22 cellular contexts compared by ENCODE assay signal in the genomic region with DNA sequence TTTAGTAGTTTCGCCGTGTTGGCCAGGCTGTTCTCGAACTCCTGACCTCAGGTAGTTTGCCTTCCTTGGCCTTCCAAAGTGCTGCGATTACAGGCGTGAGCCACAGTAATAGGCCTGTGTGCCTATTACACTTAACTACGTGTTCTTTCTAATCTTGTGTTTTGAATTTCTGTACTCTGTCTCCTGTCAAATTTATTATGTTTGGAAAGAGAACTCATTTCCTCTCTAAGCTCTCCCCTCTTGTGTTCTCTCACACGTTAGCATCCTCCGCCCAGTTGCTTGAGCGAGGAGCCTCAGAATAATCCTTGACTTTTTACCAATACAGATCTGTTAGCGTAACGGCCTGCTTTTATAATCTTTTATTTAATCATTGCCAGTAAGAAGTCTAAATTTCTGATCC. TPM values are rescaled to one million over a fixed set of nuclear protein-coding genes. Genes with fewer than 3 reads are reported as not detected.
DNase-seq lines count a peak whose midpoint lies in the region; ATAC-seq, FAIRE-seq and TF ChIP-seq lines count a peak whose summit lies in the region.
"Had no signal": no experiment of that assay in that cellular context is flagged by ENCODE, and none has a peak within 500 bp of the region (broad histone marks: within the 10 kb centered on the region; RNA-seq: fewer than 3 reads in every experiment).

No MANE protein-coding gene starts in this region.

- no peaks in the 10 kb centered on the region for H3K27me3 Mint-ChIP-seq in CD4-positive, alpha-beta T cell
- no peaks in the 10 kb centered on the region for H3K27me3 Mint-ChIP-seq in activated T-helper 1 cell treated with anti-CD3 and anti-CD28 coated beads, Interleukin-12 subunit alpha, Interleukin-12 subunit beta, Interleukin-2, Interleukin-4 antibody, amounts not matched to agents 30 ng/mL and 10 ng/mL and 1 ng/mL, durations not matched to agents 14 hours and 24 hours and 36 hours (ENCODE audit: insufficient read depth)
- no peaks in the 10 kb centered on the region for H3K27me3 Mint-ChIP-seq in naive thymus-derived CD8-positive, alpha-beta T cell

- no peak for FAIRE-seq in A549 (lab: Jason Lieb, UNC)
- FAIRE-seq: D721Med, H54 had no signal

- CTCF ChIA-PET in A549 (lab: Yijun Ruan, JAX) = interaction anchor here (2.0 to 5.8 kb wide), 2 partner anchors 8 to 379 kb away, joined by 4 to 49 read pairs; no protein-coding TSS in a partner anchor
- CTCF ChIA-PET in CD4-positive, alpha-beta T cell (lab: Charles Lee) = interaction anchor here (0.7 kb wide), 1 partner anchor 181 kb away, joined by 3 read pairs; no protein-coding TSS in a partner anchor

- POLR2A ChIA-PET in A549 (lab: Yijun Ruan, JAX) = no interaction called here
- POLR2A ChIA-PET in CD4-positive, alpha-beta T cell (lab: Charles Lee) = interaction anchor here (3.4 to 5.4 kb wide), 2 partner anchors 12 to 13 kb away, joined by 16 to 82 read pairs; no protein-coding TSS in a partner anchor
- POLR2A ChIA-PET in naive thymus-derived CD8-positive, alpha-beta T cell (lab: Charles Lee) = interaction anchor here (0.5 to 7.6 kb wide), 2 partner anchors 12 to 217 kb away, joined by 7 to 110 read pairs; no protein-coding TSS in a partner anchor

- 90% methylated on average over 11 of the region's 11 CpGs for WGBS in A549 (ENCODE audit: missing lambda C conversion rate)

- TF ChIP-seq RAD21 in A549 (conservative IDR thresholded peaks at IDR 0.05 in 1 of 2, IDR thresholded peaks at IDR 0.05 in 1 of 2) = no peak

- H3K4me3 Mint-ChIP-seq in CD4-positive, alpha-beta T cell = peak overlapping the region; percentile 62
- H3K4me3 Mint-ChIP-seq in activated T-helper 1 cell treated with anti-CD3 and anti-CD28 coated beads, Interleukin-12 subunit alpha, Interleukin-12 subunit beta, Interleukin-2, Interleukin-4 antibody, amounts not matched to agents 30 ng/mL and 10 ng/mL and 1 ng/mL, durations not matched to agents 14 hours and 24 hours and 36 hours = peak overlapping the region; percentile 16
- H3K4me3 Mint-ChIP-seq in naive thymus-derived CD8-positive, alpha-beta T cell = peak overlapping the region; percentile 6 to 79 (median 56)

- peaks cover 42% of the 10 kb centered on the region for H3K4me1 ChIP-seq in A549

- no peaks in the 10 kb centered on the region for H3K9me3 ChIP-seq in A549
- no peaks in the 10 kb centered on the region for H3K9me3 ChIP-seq in CD4-positive, alpha-beta T cell (ENCODE audit: control insufficient read depth, low read length)
- H3K9me3 ChIP-seq: right atrium auricular region, SK-N-SH had no signal

- DNase-seq in A549 (ENCODE audit: low read depth in 1 of 2, low spot score in 1 of 2) (no peak), kidney tubule cell (ENCODE audit: low spot score) (no peak)
- no peak for DNase-seq in CD4-positive, alpha-beta T cell
- DNase-seq in activated T-helper 1 cell treated with anti-CD3 and anti-CD28 coated beads, Interleukin-12 subunit alpha, Interleukin-12 subunit beta, Interleukin-2, Interleukin-4 antibody, amounts not matched to agents 30 ng/mL and 10 ng/mL and 1 ng/mL, durations not matched to agents 14 hours and 24 hours and 36 hours (ENCODE audit: low spot score) = no peak
- no peak for DNase-seq in naive thymus-derived CD8-positive, alpha-beta T cell
- DNase-seq in stimulated activated CD4-positive, alpha-beta T cell treated with anti-CD3 and anti-CD28 coated beads, Interleukin-4, amount 100 ng/mL, for 1 hour = no peak
- DNase-seq: activated CD4-positive, alpha-beta T cell treated with anti-CD3 and anti-CD28 coated beads for 48 hours; AML-193; foreskin melanocyte; Karpas-422; NCI-H1092 treated with DMSO at 0.1 percent for 48 hours; NCI-H2081 treated with DMSO at 0.1 percent for 48 hours; SK-N-SH had no signal

- intact Hi-C loops in CD4-positive, alpha-beta T cell (cut with DNase I, micrococcal nuclease) = loop anchor here in 1 of 2 experiments (10.0 kb wide), 1 partner anchor 70 kb away; no protein-coding TSS in a partner anchor
- intact Hi-C loops in activated T-helper 1 cell treated with anti-CD3 and anti-CD28 coated beads, Interleukin-12 subunit alpha, Interleukin-12 subunit beta, Interleukin-2, Interleukin-4 antibody, amounts not matched to agents 30 ng/mL and 10 ng/mL and 1 ng/mL, durations not matched to agents 14 hours and 24 hours and 36 hours (cut with micrococcal nuclease) = loop anchor here (10.0 kb wide), 1 partner anchor 600 kb away; the partner anchor contains the start of gene HJURP

- peak overlapping the region; percentile 85 for H3K4me2 ChIP-seq in A549
- H3K4me2 ChIP-seq: SK-N-SH had no signal

- no peak overlapping the region for H3K27ac ChIP-seq in A549
- no peak overlapping the region for H3K27ac ChIP-seq in CD4-positive, alpha-beta T cell (ENCODE audit: low read depth, low read length)
- H3K27ac ChIP-seq: cardiac muscle cell, right atrium auricular region had no signal

- TF ChIP-seq CTCF in A549 (IDR thresholded peaks at IDR 0.05) = no peak
- TF ChIP-seq CTCF in CD4-positive, alpha-beta T cell (IDR thresholded peaks at IDR 0.05) = no peak

- no peaks in the 10 kb centered on the region for H3K9me3 Mint-ChIP-seq in CD4-positive, alpha-beta T cell
- no peaks in the 10 kb centered on the region for H3K9me3 Mint-ChIP-seq in activated T-helper 1 cell treated with anti-CD3 and anti-CD28 coated beads, Interleukin-12 subunit alpha, Interleukin-12 subunit beta, Interleukin-2, Interleukin-4 antibody, amounts not matched to agents 30 ng/mL and 10 ng/mL and 1 ng/mL, durations not matched to agents 14 hours and 24 hours and 36 hours
- H3K9me3 Mint-ChIP-seq in naive thymus-derived CD8-positive, alpha-beta T cell = no peaks in the 10 kb centered on the region

- H3K27me3 ChIP-seq in CD4-positive, alpha-beta T cell (ENCODE audit: control insufficient read depth, insufficient read depth, low read length) = no peaks in the 10 kb centered on the region
- H3K27me3 ChIP-seq: cardiac muscle cell, right atrium auricular region had no signal

- TF ChIP-seq POLR2A in A549 (IDR thresholded peaks at IDR 0.05; ENCODE audit: low read length) (no peak), GM18505 (IDR thresholded peaks at IDR 0.05; ENCODE audit: borderline replicate concordance, extremely low read depth, insufficient read depth, insufficient read length) (no peak)

- ATAC-seq in A549 (no peak), GM18505 (IDR thresholded peaks at IDR 0.05; ENCODE audit: unreplicated experiment) (no peak), HG02642 (IDR thresholded peaks at IDR 0.05; ENCODE audit: poor library complexity, unreplicated experiment) (no peak)
- ATAC-seq in CD4-positive, alpha-beta T cell (ENCODE audit: poor library complexity) = no peak
- ATAC-seq in naive thymus-derived CD8-positive, alpha-beta T cell = no peak

- no peak for TF ChIP-seq EP300 in A549 (IDR thresholded peaks at IDR 0.05)

- peaks cover 75% of the 10 kb centered on the region for H3K4me1 Mint-ChIP-seq in CD4-positive, alpha-beta T cell (ENCODE audit: low read depth)
- H3K4me1 Mint-ChIP-seq in activated T-helper 1 cell treated with anti-CD3 and anti-CD28 coated beads, Interleukin-12 subunit alpha, Interleukin-12 subunit beta, Interleukin-2, Interleukin-4 antibody, amounts not matched to agents 30 ng/mL and 10 ng/mL and 1 ng/mL, durations not matched to agents 14 hours and 24 hours and 36 hours (ENCODE audit: low read depth) = peaks cover 67% of the 10 kb centered on the region
- H3K4me1 Mint-ChIP-seq in naive thymus-derived CD8-positive, alpha-beta T cell = peaks cover 35 to 76% (median 69%) of the 10 kb centered on the region in 4 donors

- H3K27ac Mint-ChIP-seq in CD4-positive, alpha-beta T cell = peak overlapping the region; percentile 67
- H3K27ac Mint-ChIP-seq in activated T-helper 1 cell treated with anti-CD3 and anti-CD28 coated beads, Interleukin-12 subunit alpha, Interleukin-12 subunit beta, Interleukin-2, Interleukin-4 antibody, amounts not matched to agents 30 ng/mL and 10 ng/mL and 1 ng/mL, durations not matched to agents 14 hours and 24 hours and 36 hours = peak overlapping the region; percentile 55
- H3K27ac Mint-ChIP-seq in naive thymus-derived CD8-positive, alpha-beta T cell = peak overlapping the region; percentile 17 to 89 (median 46)

- H3K4me3 ChIP-seq in A549 = no peak overlapping the region
- H3K4me3 ChIP-seq: cardiac muscle cell, right atrium auricular region had no signal

- peaks cover 79% of the 10 kb centered on the region for H3K36me3 Mint-ChIP-seq in CD4-positive, alpha-beta T cell (ENCODE audit: low read depth)
- H3K36me3 Mint-ChIP-seq in activated T-helper 1 cell treated with anti-CD3 and anti-CD28 coated beads, Interleukin-12 subunit alpha, Interleukin-12 subunit beta, Interleukin-2, Interleukin-4 antibody, amounts not matched to agents 30 ng/mL and 10 ng/mL and 1 ng/mL, durations not matched to agents 14 hours and 24 hours and 36 hours (ENCODE audit: low read depth) = peaks cover 50% of the 10 kb centered on the region
- peaks cover 0 to 64% (median 12%) of the 10 kb centered on the region in 3 donors for H3K36me3 Mint-ChIP-seq in naive thymus-derived CD8-positive, alpha-beta T cell

TF ChIP-seq in A549, 52 proteins besides CTCF, POLR2A, EP300 and RAD21 (continues in another document):
- no peak for TF ChIP-seq EHF (CRISPR knock-in tag; IDR thresholded peaks at IDR 0.05)

RNA-seq across cellular contexts. Expression of gene ATG16L1, which starts 3.7 kb away (rescaled TPM):
- 70.9 and 72.3 TPM in 2 replicates for polyA plus RNA-seq in A549 (2011; rRNA removed)
- polyA plus RNA-seq in A549 (2012; cell fraction: cytosol; rRNA removed) = 33.9 and 40.9 TPM in 2 replicates
- 58.9 and 71.6 TPM in 2 replicates for polyA plus RNA-seq in A549 (2012; cell fraction: nucleus; rRNA removed)
- polyA plus RNA-seq in A549 (2017; fragmentation: RNase III; extraction: RNeasy Plus Mini Kit Qiagen cat#74134 plus additional on column Dnase treatment) = 42.5 to 45.1 TPM (median 44.5 TPM) in 3 replicates
- 49.8 and 52.7 TPM in 2 replicates for polyA minus RNA-seq in A549 (2011; rRNA and poly(A)+ RNA removed)
- 100 to 1,000 TPM; 134 to 135 TPM for total RNA-seq in CD4-positive, alpha-beta T cell
- total RNA-seq in activated T-helper 1 cell treated with anti-CD3 and anti-CD28 coated beads, Interleukin-12 subunit alpha, Interleukin-12 subunit beta, Interleukin-2, Interleukin-4 antibody, amounts not matched to agents 30 ng/mL and 10 ng/mL and 1 ng/mL, durations not matched to agents 14 hours and 24 hours and 36 hours = 42.4 and 42.7 TPM in 2 replicates
- 10 to 100 TPM; 76.4 to 78.5 TPM for total RNA-seq in naive thymus-derived CD8-positive, alpha-beta T cell
- 10 to 100 TPM; 12.4 to 19.3 (median 15.7) TPM for polyA plus RNA-seq in naive thymus-derived CD8-positive, alpha-beta T cell

RNA-seq across cellular contexts. Expression of gene SAG, which starts 52.5 kb away (rescaled TPM):
- polyA plus RNA-seq in A549 (2011; rRNA removed) = not detected in 2 replicates
- not detected in 2 replicates for polyA plus RNA-seq in A549 (2012; cell fraction: cytosol; rRNA removed)
- not detected in 2 replicates for polyA plus RNA-seq in A549 (2012; cell fraction: nucleus; rRNA removed)
- not detected in 3 replicates for polyA plus RNA-seq in A549 (2017; fragmentation: RNase III; extraction: RNeasy Plus Mini Kit Qiagen cat#74134 plus additional on column Dnase treatment)
- polyA minus RNA-seq in A549 (2011; rRNA and poly(A)+ RNA removed) = 0.95 TPM in 1 of 2 replicates, not detected in the other
- total RNA-seq in CD4-positive, alpha-beta T cell = under 1 TPM; 0.03 to 0.22 TPM
- total RNA-seq in activated T-helper 1 cell treated with anti-CD3 and anti-CD28 coated beads, Interleukin-12 subunit alpha, Interleukin-12 subunit beta, Interleukin-2, Interleukin-4 antibody, amounts not matched to agents 30 ng/mL and 10 ng/mL and 1 ng/mL, durations not matched to agents 14 hours and 24 hours and 36 hours = 0.08 and 0.32 TPM in 2 replicates
- 1 to 10 TPM in 1 of 2 experiments, not detected in 1; 1.2 TPM for total RNA-seq in naive thymus-derived CD8-positive, alpha-beta T cell
- polyA plus RNA-seq in naive thymus-derived CD8-positive, alpha-beta T cell = not detected
- total RNA-seq: cardiac muscle cell, G401, HT1080, NCI-H460 had no signal
- polyA plus RNA-seq: SK-N-SH had no signal
